In genomic region chr7:144786522-144786921, GRCh38 we compare ENCODE assay signal across 12 cellular contexts. TPM values are rescaled to one million over a fixed set of nuclear protein-coding genes. Genes with fewer than 3 reads are reported as not detected.
DNase-seq lines count a peak whose midpoint lies in the region; ATAC-seq and TF ChIP-seq lines count a peak whose summit lies in the region.
"Had no signal": no experiment of that assay in that cellular context is flagged by ENCODE, and none has a peak within 500 bp of the region (broad histone marks: within the 10 kb centered on the region; RNA-seq: fewer than 3 reads in every experiment).

No MANE protein-coding gene starts in this region.

- no peaks in the 10 kb centered on the region for H3K9me3 Mint-ChIP-seq in activated naive CD8-positive, alpha-beta T cell treated with anti-CD3 and anti-CD28 coated beads, Interleukin-2, amount 10 ng/mL, durations not matched to agents 7 days and 5 days
- no peaks in the 10 kb centered on the region for H3K9me3 Mint-ChIP-seq in activated naive CD8-positive, alpha-beta T cell treated with anti-CD3 and anti-CD28 coated beads, Interleukin-2, amount 50 U/mL, for 24 hours
- no peaks in the 10 kb centered on the region; the same call in 1 of the 2 replicates for H3K9me3 Mint-ChIP-seq in WTC11
- no peaks in the 10 kb centered on the region for H3K9me3 Mint-ChIP-seq in CD8-positive, alpha-beta memory T cell
- H3K9me3 Mint-ChIP-seq: type B pancreatic cell had no signal

- TF ChIP-seq CTCF in WTC11 (IDR thresholded peaks at IDR 0.05) (no peak), smooth muscle cell (IDR thresholded peaks at IDR 0.05; ENCODE audit: borderline replicate concordance, insufficient read depth, poor library complexity, severe bottlenecking) (peak; percentile 2)

- H3K4me3 Mint-ChIP-seq in activated naive CD8-positive, alpha-beta T cell treated with anti-CD3 and anti-CD28 coated beads, Interleukin-2, amount 10 ng/mL, durations not matched to agents 7 days and 5 days: no peak overlapping the region
- H3K4me3 Mint-ChIP-seq in activated naive CD8-positive, alpha-beta T cell treated with anti-CD3 and anti-CD28 coated beads, Interleukin-2, amount 50 U/mL, for 24 hours: no peak overlapping the region
- no peak overlapping the region for H3K4me3 Mint-ChIP-seq in WTC11
- no peak overlapping the region for H3K4me3 Mint-ChIP-seq in CD8-positive, alpha-beta memory T cell
- H3K4me3 Mint-ChIP-seq: type B pancreatic cell had no signal

- no peaks in the 10 kb centered on the region for H3K79me2 ChIP-seq in smooth muscle cell (ENCODE audit: low read depth)

- 53% methylated on average over 2 of the region's 2 CpGs for WGBS in smooth muscle cell (ENCODE audit: low lambda C conversion rate)

- H3K27ac Mint-ChIP-seq in activated naive CD8-positive, alpha-beta T cell treated with anti-CD3 and anti-CD28 coated beads, Interleukin-2, amount 10 ng/mL, durations not matched to agents 7 days and 5 days: no peak overlapping the region
- H3K27ac Mint-ChIP-seq in activated naive CD8-positive, alpha-beta T cell treated with anti-CD3 and anti-CD28 coated beads, Interleukin-2, amount 50 U/mL, for 24 hours: no peak overlapping the region
- no peak overlapping the region for H3K27ac Mint-ChIP-seq in WTC11
- no peak overlapping the region for H3K27ac Mint-ChIP-seq in CD8-positive, alpha-beta memory T cell
- H3K27ac Mint-ChIP-seq: type B pancreatic cell had no signal

- H3K36me3 Mint-ChIP-seq in activated naive CD8-positive, alpha-beta T cell treated with anti-CD3 and anti-CD28 coated beads, Interleukin-2, amount 10 ng/mL, durations not matched to agents 7 days and 5 days: peaks cover 1% of the 10 kb centered on the region
- H3K36me3 Mint-ChIP-seq in activated naive CD8-positive, alpha-beta T cell treated with anti-CD3 and anti-CD28 coated beads, Interleukin-2, amount 50 U/mL, for 24 hours (ENCODE audit: low read depth): no peaks in the 10 kb centered on the region
- no peaks in the 10 kb centered on the region for H3K36me3 Mint-ChIP-seq in WTC11
- no peaks in the 10 kb centered on the region for H3K36me3 Mint-ChIP-seq in CD8-positive, alpha-beta memory T cell
- H3K36me3 Mint-ChIP-seq: type B pancreatic cell had no signal

- CTCF ChIA-PET in WTC11 (lab: Charles Lee): interaction anchor here (0.6 to 2.0 kb wide), 6 partner anchors 26 to 116 kb away, joined by 3 to 10 read pairs (median 4); no protein-coding TSS in a partner anchor
- CTCF ChIA-PET in CD8-positive, alpha-beta memory T cell (lab: Charles Lee): interaction anchor here (0.7 to 2.6 kb wide), 6 partner anchors 9 to 76 kb away, joined by 3 to 9 read pairs (median 4); partner anchors contain the start of gene TPK1

- no peak overlapping the region for H3K9ac ChIP-seq in smooth muscle cell (ENCODE audit: low read depth)

- no peaks in the 10 kb centered on the region for H3K27me3 ChIP-seq in smooth muscle cell (ENCODE audit: low read depth)
- no peaks in the 10 kb centered on the region for H3K27me3 ChIP-seq in CD8-positive, alpha-beta memory T cell (ENCODE audit: insufficient read depth, low read length, poor library complexity, severe bottlenecking)
- H3K27me3 ChIP-seq: BE2C had no signal

- H3K27ac ChIP-seq in smooth muscle cell (ENCODE audit: low read depth): no peak overlapping the region
- no peak overlapping the region for H3K27ac ChIP-seq in CD8-positive, alpha-beta memory T cell (ENCODE audit: low read depth, low read length)

- H3K4me1 Mint-ChIP-seq in activated naive CD8-positive, alpha-beta T cell treated with anti-CD3 and anti-CD28 coated beads, Interleukin-2, amount 10 ng/mL, durations not matched to agents 7 days and 5 days: no peaks in the 10 kb centered on the region
- peaks cover 10% of the 10 kb centered on the region for H3K4me1 Mint-ChIP-seq in activated naive CD8-positive, alpha-beta T cell treated with anti-CD3 and anti-CD28 coated beads, Interleukin-2, amount 50 U/mL, for 24 hours
- peaks cover 20% of the 10 kb centered on the region for H3K4me1 Mint-ChIP-seq in WTC11
- H3K4me1 Mint-ChIP-seq in CD8-positive, alpha-beta memory T cell: peaks cover 4 to 25% (median 23%) of the 10 kb centered on the region in 3 donors

- no peak for DNase-seq in activated naive CD8-positive, alpha-beta T cell treated with anti-CD3 and anti-CD28 coated beads, Interleukin-2, amount 10 ng/mL, durations not matched to agents 7 days and 5 days
- DNase-seq in activated naive CD8-positive, alpha-beta T cell treated with anti-CD3 and anti-CD28 coated beads, Interleukin-2, amount 50 U/mL, for 24 hours: no peak
- DNase-seq in WTC11 (ENCODE audit: low spot score) (no peak), smooth muscle cell (lab: John Stamatoyannopoulos, UW; ENCODE audit: unreplicated experiment) (no peak), EL (no peak), iPS-NIHi11 (ENCODE audit: low spot score) (no peak)
- no peak for DNase-seq in CD8-positive, alpha-beta memory T cell
- DNase-seq: amniotic stem cell; BE2C; stimulated activated CD4-positive, alpha-beta T cell treated with anti-CD3 and anti-CD28 coated beads, Interleukin-1b, Interleukin-23, amount 100 ng/mL, for 48 hours had no signal

- H4K20me1 ChIP-seq in smooth muscle cell (ENCODE audit: low read depth): no peaks in the 10 kb centered on the region

- POLR2A ChIA-PET in activated naive CD8-positive, alpha-beta T cell treated with anti-CD3 and anti-CD28 coated beads, Interleukin-2, amount 10 ng/mL, durations not matched to agents 7 days and 5 days (lab: Charles Lee): interaction anchor here (1.0 kb wide), 1 partner anchor 48 kb away, joined by 3 read pairs; no protein-coding TSS in a partner anchor
- POLR2A ChIA-PET in WTC11 (lab: Charles Lee): interaction anchor here (1.1 kb wide), 1 partner anchor 9 kb away, joined by 5 read pairs; no protein-coding TSS in a partner anchor
- POLR2A ChIA-PET in CD8-positive, alpha-beta memory T cell (lab: Charles Lee): no interaction called here

- H3K9me3 ChIP-seq in smooth muscle cell (replicated peaks; ENCODE audit: low read depth): no peaks in the 10 kb centered on the region
- H3K9me3 ChIP-seq in CD8-positive, alpha-beta memory T cell (ENCODE audit: low read length): no peaks in the 10 kb centered on the region
- H3K9me3 ChIP-seq: BE2C had no signal

- peak; percentile 67 for ATAC-seq in activated naive CD8-positive, alpha-beta T cell treated with anti-CD3 and anti-CD28 coated beads, Interleukin-2, amount 10 ng/mL, durations not matched to agents 7 days and 5 days (ENCODE audit: low read depth)
- ATAC-seq in activated naive CD8-positive, alpha-beta T cell treated with anti-CD3 and anti-CD28 coated beads, Interleukin-2, amount 50 U/mL, for 24 hours: no peak
- ATAC-seq in HG02885 (IDR thresholded peaks at IDR 0.05; ENCODE audit: poor library complexity, unreplicated experiment) (peak; percentile 68), WTC11 (peak; percentile 83)

- no peak overlapping the region for H3K4me3 ChIP-seq in smooth muscle cell
- no peak overlapping the region for H3K4me3 ChIP-seq in CD8-positive, alpha-beta memory T cell (ENCODE audit: low read length)

- H3K36me3 ChIP-seq in smooth muscle cell (ENCODE audit: low read depth): no peaks in the 10 kb centered on the region
- no peaks in the 10 kb centered on the region for H3K36me3 ChIP-seq in CD8-positive, alpha-beta memory T cell (ENCODE audit: insufficient read depth, low read length)
- H3K36me3 ChIP-seq: BE2C had no signal

- H3K27me3 Mint-ChIP-seq in activated naive CD8-positive, alpha-beta T cell treated with anti-CD3 and anti-CD28 coated beads, Interleukin-2, amount 10 ng/mL, durations not matched to agents 7 days and 5 days: no peaks in the 10 kb centered on the region
- H3K27me3 Mint-ChIP-seq in activated naive CD8-positive, alpha-beta T cell treated with anti-CD3 and anti-CD28 coated beads, Interleukin-2, amount 50 U/mL, for 24 hours: no peaks in the 10 kb centered on the region
- H3K27me3 Mint-ChIP-seq in WTC11 (ENCODE audit: low read depth): no peaks in the 10 kb centered on the region
- peaks cover 0 to 1% of the 10 kb centered on the region in 2 donors for H3K27me3 Mint-ChIP-seq in CD8-positive, alpha-beta memory T cell

- H3K4me2 ChIP-seq in smooth muscle cell: no peak overlapping the region

- no peak overlapping the region for H2AFZ ChIP-seq in smooth muscle cell (ENCODE audit: low read depth)

- no peaks in the 10 kb centered on the region for H3K4me1 ChIP-seq in smooth muscle cell (ENCODE audit: low read depth)
- H3K4me1 ChIP-seq in CD8-positive, alpha-beta memory T cell (ENCODE audit: insufficient read depth, low read length): no peaks in the 10 kb centered on the region
- H3K4me1 ChIP-seq: BE2C had no signal

- H3F3A ChIP-seq in smooth muscle cell (ENCODE audit: low read depth): no peaks in the 10 kb centered on the region

TF ChIP-seq in WTC11, 78 proteins besides CTCF, POLR2A, EP300 and RAD21:
- TF ChIP-seq GABPB1 (CRISPR knock-in tag; IDR thresholded peaks at IDR 0.05) (no peak), JUN (CRISPR knock-in tag; IDR thresholded peaks at IDR 0.05) (no peak), CBFB (CRISPR knock-in tag; IDR thresholded peaks at IDR 0.05; ENCODE audit: low read depth) (no peak), ZNF232 (CRISPR knock-in tag; IDR thresholded peaks at IDR 0.05) (no peak)

RNA-seq across cellular contexts. Expression of gene TPK1, which starts 49.3 kb away (rescaled TPM):
- total RNA-seq in activated naive CD8-positive, alpha-beta T cell treated with anti-CD3 and anti-CD28 coated beads, Interleukin-2, amount 10 ng/mL, durations not matched to agents 7 days and 5 days: 10 to 100 TPM; 17.7 to 21.0 TPM
- total RNA-seq in WTC11 (2021) (2.7 to 3.6 TPM (median 2.7 TPM) in 3 replicates), smooth muscle cell (1.9 and 2.8 TPM in 2 replicates)
- 1.2 and 3.1 TPM in 2 replicates for polyA plus RNA-seq in smooth muscle cell
- total RNA-seq in CD8-positive, alpha-beta memory T cell: 10 to 100 TPM; 18.0 to 19.0 TPM
- 20.1 TPM for polyA plus RNA-seq in CD8-positive, alpha-beta memory T cell
